In genomic region chr12:121217066-121217465, GRCh38 we compare ENCODE assay signal across 17 cellular contexts. TPM values are rescaled to one million over a fixed set of nuclear protein-coding genes. Genes with fewer than 3 reads are reported as not detected.
DNase-seq lines count a peak whose midpoint lies in the region; ATAC-seq and TF ChIP-seq lines count a peak whose summit lies in the region.
"Had no signal": no experiment of that assay in that cellular context is flagged by ENCODE, and none has a peak within 500 bp of the region (broad histone marks: within the 10 kb centered on the region; RNA-seq: fewer than 3 reads in every experiment).

No MANE protein-coding gene starts in this region.

- H2BK5ac ChIP-seq in mesenchymal stem cell (ENCODE audit: low read depth, low read length, poor library complexity, severe bottlenecking), result no peak overlapping the region

- no peak overlapping the region for H3K14ac ChIP-seq in mesenchymal stem cell (ENCODE audit: low read length in 2 of 2)

- WGBS in mesenchymal stem cell, result 88% methylated on average over 8 of the region's 8 CpGs

- H3K27me3 Mint-ChIP-seq in Calu3 (ENCODE audit: unreplicated experiment) (no peaks in the 10 kb centered on the region), memory B cell (no peaks in the 10 kb centered on the region)
- no peaks in the 10 kb centered on the region for H3K27me3 Mint-ChIP-seq in activated T-helper 17 cell treated with anti-CD3 and anti-CD28 coated beads, Interleukin-2, amount 50 U/mL, for 72 hours
- no peaks in the 10 kb centered on the region for H3K27me3 Mint-ChIP-seq in activated CD4-positive, alpha-beta T cell treated with anti-CD3 and anti-CD28 coated beads for 36 hours
- H3K27me3 Mint-ChIP-seq: dendritic cell treated with granulocyte-macrophage colony-stimulating factor and Interleukin-4, amounts not matched to agents 40 ng/mL and 50 ng/mL, for 4 days had no signal

- peaks cover 1% of the 10 kb centered on the region for H3K79me1 ChIP-seq in mesenchymal stem cell (replicated peaks; ENCODE audit: low read length, poor library complexity, severe bottlenecking)

- H3K4me3 ChIP-seq in mesenchymal stem cell (ENCODE audit: insufficient read depth in 1 of 2, low read depth in 1 of 2, low read length in 2 of 2), result no peak overlapping the region
- H3K4me3 ChIP-seq: HAP-1 had no signal

- H3K36me3 ChIP-seq in mesenchymal stem cell (ENCODE audit: control insufficient read depth in 1 of 2, insufficient read depth in 2 of 2, low read depth in 1 of 2, low read length in 2 of 2), result peaks cover 5 to 7% of the 10 kb centered on the region in 2 experiments
- H3K36me3 ChIP-seq: HAP-1 had no signal

- H4K91ac ChIP-seq in mesenchymal stem cell (ENCODE audit: low read length), result no peak overlapping the region

- H4K8ac ChIP-seq in mesenchymal stem cell (ENCODE audit: low read length), result no peak overlapping the region

- no peaks in the 10 kb centered on the region for H3K9me3 ChIP-seq in mesenchymal stem cell (ENCODE audit: control insufficient read depth, low read length)
- H3K9me3 ChIP-seq: HAP-1, SK-N-SH had no signal

- H3K4ac ChIP-seq in mesenchymal stem cell (ENCODE audit: low read depth in 1 of 2, low read length in 2 of 2), result no peak overlapping the region

- H2BK15ac ChIP-seq in mesenchymal stem cell (ENCODE audit: low read depth, poor library complexity, severe bottlenecking), result no peak overlapping the region

- H3K4me1 Mint-ChIP-seq in Calu3 (ENCODE audit: low read depth, unreplicated experiment), result peaks cover 37% of the 10 kb centered on the region
- peaks cover 9% of the 10 kb centered on the region for H3K4me1 Mint-ChIP-seq in activated T-helper 17 cell treated with anti-CD3 and anti-CD28 coated beads, Interleukin-2, amount 50 U/mL, for 72 hours
- H3K4me1 Mint-ChIP-seq in memory B cell, result peaks cover 8% of the 10 kb centered on the region
- peaks cover 29% of the 10 kb centered on the region for H3K4me1 Mint-ChIP-seq in activated CD4-positive, alpha-beta T cell treated with anti-CD3 and anti-CD28 coated beads for 36 hours

- no peak overlapping the region for H2AK5ac ChIP-seq in mesenchymal stem cell (ENCODE audit: low read length, severe bottlenecking)

- H2BK12ac ChIP-seq in mesenchymal stem cell (ENCODE audit: low read length in 2 of 2), result no peak overlapping the region

- intact Hi-C loops in Calu3 (cut with micrococcal nuclease; ENCODE audit: unreplicated experiment), result loop anchor here (5.0 kb wide), 1 partner anchor 95 kb away; no protein-coding TSS in a partner anchor
- intact Hi-C loops in activated CD4-positive, alpha-beta T cell treated with anti-CD3 and anti-CD28 coated beads for 36 hours (cut with DNase I, micrococcal nuclease), result no loop called here

- no peak overlapping the region for H3K18ac ChIP-seq in mesenchymal stem cell (ENCODE audit: low read depth in 1 of 2, low read length in 2 of 2)

- H3K27ac Mint-ChIP-seq in Calu3 (ENCODE audit: unreplicated experiment), result peak overlapping the region; percentile 34
- peak overlapping the region; percentile 47 for H3K27ac Mint-ChIP-seq in activated T-helper 17 cell treated with anti-CD3 and anti-CD28 coated beads, Interleukin-2, amount 50 U/mL, for 72 hours
- peak overlapping the region; percentile 65 for H3K27ac Mint-ChIP-seq in memory B cell
- no peak overlapping the region for H3K27ac Mint-ChIP-seq in activated CD4-positive, alpha-beta T cell treated with anti-CD3 and anti-CD28 coated beads for 36 hours
- H3K27ac Mint-ChIP-seq: dendritic cell treated with granulocyte-macrophage colony-stimulating factor and Interleukin-4, amounts not matched to agents 40 ng/mL and 50 ng/mL, for 4 days; nephron progenitor cell had no signal

- no peak overlapping the region for H3K9ac ChIP-seq in mesenchymal stem cell (ENCODE audit: low read length)
- H3K9ac ChIP-seq: SK-N-SH had no signal

- ATAC-seq in activated T-helper 17 cell treated with anti-CD3 and anti-CD28 coated beads, Interleukin-2, amount 50 U/mL, for 72 hours (replicated peaks), result no peak
- ATAC-seq in memory B cell (ENCODE audit: low read depth), result no peak
- no peak for ATAC-seq in GM18511 (IDR thresholded peaks at IDR 0.05; ENCODE audit: unreplicated experiment)
- no peak for ATAC-seq in GM21515 (IDR thresholded peaks at IDR 0.05; ENCODE audit: unreplicated experiment)
- no peak for ATAC-seq in activated CD4-positive, alpha-beta T cell treated with anti-CD3 and anti-CD28 coated beads for 36 hours

- H3K36me3 Mint-ChIP-seq in Calu3 (ENCODE audit: insufficient read depth, unreplicated experiment) (peaks cover 12% of the 10 kb centered on the region), memory B cell (peaks cover 16% of the 10 kb centered on the region)
- peaks cover 97% of the 10 kb centered on the region for H3K36me3 Mint-ChIP-seq in activated T-helper 17 cell treated with anti-CD3 and anti-CD28 coated beads, Interleukin-2, amount 50 U/mL, for 72 hours (ENCODE audit: low read depth)
- H3K36me3 Mint-ChIP-seq in activated CD4-positive, alpha-beta T cell treated with anti-CD3 and anti-CD28 coated beads for 36 hours (ENCODE audit: low read depth), result peaks cover 26% of the 10 kb centered on the region

- no peaks in the 10 kb centered on the region for H3K27me3 ChIP-seq in mesenchymal stem cell (ENCODE audit: control insufficient read depth in 1 of 2, insufficient read depth in 1 of 2, low read length in 2 of 2)

- H3K9me3 Mint-ChIP-seq in Calu3 (ENCODE audit: low read depth, unreplicated experiment) (no peaks in the 10 kb centered on the region), memory B cell (no peaks in the 10 kb centered on the region)
- H3K9me3 Mint-ChIP-seq in activated T-helper 17 cell treated with anti-CD3 and anti-CD28 coated beads, Interleukin-2, amount 50 U/mL, for 72 hours, result no peaks in the 10 kb centered on the region
- H3K9me3 Mint-ChIP-seq in activated CD4-positive, alpha-beta T cell treated with anti-CD3 and anti-CD28 coated beads for 36 hours (ENCODE audit: low read depth), result no peaks in the 10 kb centered on the region
- H3K9me3 Mint-ChIP-seq: dendritic cell treated with granulocyte-macrophage colony-stimulating factor and Interleukin-4, amounts not matched to agents 40 ng/mL and 50 ng/mL, for 4 days; nephron progenitor cell had no signal

- no TSS peak for BruUV-seq in Calu3 (replicated peaks; lab: Mats Ljungman, UMichigan)

- H2AFZ ChIP-seq in mesenchymal stem cell (ENCODE audit: low read depth, low read length), result no peak overlapping the region

- no peak overlapping the region for H2BK120ac ChIP-seq in mesenchymal stem cell (ENCODE audit: low read depth, low read length)

- H3K4me1 ChIP-seq in mesenchymal stem cell (ENCODE audit: control insufficient read depth, insufficient read depth, low read depth, low read length), result peaks cover 8% of the 10 kb centered on the region
- H3K4me1 ChIP-seq: HAP-1 had no signal

- CTCF ChIA-PET in Calu3 (lab: Charles Lee), result interaction anchor here (0.6 to 1.4 kb wide), 3 partner anchors 10 to 179 kb away, joined by 3 to 4 read pairs (median 4); no protein-coding TSS in a partner anchor
- CTCF ChIA-PET in activated CD4-positive, alpha-beta T cell treated with anti-CD3 and anti-CD28 coated beads for 36 hours (lab: Charles Lee), result interaction anchor here (0.6 to 2.8 kb wide), 2 partner anchors 13 to 19 kb away, joined by 3 to 9 read pairs; no protein-coding TSS in a partner anchor

- DNase-seq in A172 (ENCODE audit: low spot score) (peak; percentile 28), Calu3 (peak; percentile 43), memory B cell (ENCODE audit: low spot score in 2 of 2) (no peak), mesenchymal stem cell (no peak)
- DNase-seq in activated CD4-positive, alpha-beta T cell treated with anti-CD3 and anti-CD28 coated beads for 36 hours, result no peak
- DNase-seq: NCI-H1105 treated with DMSO at 0.1 percent for 48 hours; NCI-H510A; nephron progenitor cell; SK-N-SH; stimulated activated naive CD4-positive, alpha-beta T cell; T1000 had no signal

- H3K27ac ChIP-seq in mesenchymal stem cell (ENCODE audit: low read length, poor library complexity, severe bottlenecking), result no peak overlapping the region
- H3K27ac ChIP-seq: RWPE1 had no signal

- no peak for TF ChIP-seq CTCF in Calu3 (IDR thresholded peaks at IDR 0.05; ENCODE audit: unreplicated experiment)

- POLR2A ChIA-PET in activated CD4-positive, alpha-beta T cell treated with anti-CD3 and anti-CD28 coated beads for 36 hours (lab: Charles Lee), result interaction anchor here (0.6 kb wide), 1 partner anchor 103 kb away, joined by 6 read pairs; no protein-coding TSS in a partner anchor

- no peak overlapping the region for H3K23ac ChIP-seq in mesenchymal stem cell (ENCODE audit: low read length in 2 of 2)

- H3K4me3 Mint-ChIP-seq in Calu3 (ENCODE audit: low read depth, unreplicated experiment) (peak overlapping the region; percentile 33), memory B cell (no peak overlapping the region)
- H3K4me3 Mint-ChIP-seq in activated T-helper 17 cell treated with anti-CD3 and anti-CD28 coated beads, Interleukin-2, amount 50 U/mL, for 72 hours, result no peak overlapping the region
- no peak overlapping the region for H3K4me3 Mint-ChIP-seq in activated CD4-positive, alpha-beta T cell treated with anti-CD3 and anti-CD28 coated beads for 36 hours
- H3K4me3 Mint-ChIP-seq: dendritic cell treated with granulocyte-macrophage colony-stimulating factor and Interleukin-4, amounts not matched to agents 40 ng/mL and 50 ng/mL, for 4 days; nephron progenitor cell had no signal

- no peak overlapping the region for H3K4me2 ChIP-seq in mesenchymal stem cell (ENCODE audit: low read length, poor library complexity, severe bottlenecking)
- H3K4me2 ChIP-seq: SK-N-SH had no signal

RNA-seq across cellular contexts. Expression of gene P2RX4, which starts 7.1 kb away (rescaled TPM):
- 16.2 and 23.7 TPM in 2 replicates for total RNA-seq in A172 (2014; rRNA removed; shearing (Covaris generic))
- 38.7 and 39.5 TPM in 2 replicates for total RNA-seq in Calu3 (2022)
- total RNA-seq in activated T-helper 17 cell treated with anti-CD3 and anti-CD28 coated beads, Interleukin-2, amount 50 U/mL, for 72 hours, result 10 to 100 TPM; 31.6 to 45.3 TPM
- polyA plus RNA-seq in mesenchymal stem cell (2013, experiment 1 of 2), result 33.2 TPM
- polyA plus RNA-seq in mesenchymal stem cell (2013, experiment 2 of 2), result 33.2 TPM
- 10 to 100 TPM; 21.2 to 21.6 TPM for total RNA-seq in activated CD4-positive, alpha-beta T cell treated with anti-CD3 and anti-CD28 coated beads for 36 hours

Comparison
In these comparisons a context has a peak if more than half of its experiments do, and no peak if none do; other contexts are left out.
1. DNase-seq: peak in A172 (single experiment) and Calu3 (single experiment); none in memory B cell (0 of 2), mesenchymal stem cell (single experiment) and activated CD4-positive, alpha-beta T cell treated with anti-CD3 and anti-CD28 coated beads for 36 hours (single experiment).